ENCODE assay signal across 1 cellular context in genomic region chr15:68793776-68794175, GRCh38.
TF ChIP-seq lines count a peak whose summit lies in the region.

No MANE protein-coding gene starts in this region.

TF ChIP-seq in Ishikawa, 13 proteins besides CTCF, POLR2A, EP300 and RAD21 (continued from another document):
- TF ChIP-seq MAX (IDR thresholded peaks at IDR 0.05) = no peak
